In the genomic region with DNA sequence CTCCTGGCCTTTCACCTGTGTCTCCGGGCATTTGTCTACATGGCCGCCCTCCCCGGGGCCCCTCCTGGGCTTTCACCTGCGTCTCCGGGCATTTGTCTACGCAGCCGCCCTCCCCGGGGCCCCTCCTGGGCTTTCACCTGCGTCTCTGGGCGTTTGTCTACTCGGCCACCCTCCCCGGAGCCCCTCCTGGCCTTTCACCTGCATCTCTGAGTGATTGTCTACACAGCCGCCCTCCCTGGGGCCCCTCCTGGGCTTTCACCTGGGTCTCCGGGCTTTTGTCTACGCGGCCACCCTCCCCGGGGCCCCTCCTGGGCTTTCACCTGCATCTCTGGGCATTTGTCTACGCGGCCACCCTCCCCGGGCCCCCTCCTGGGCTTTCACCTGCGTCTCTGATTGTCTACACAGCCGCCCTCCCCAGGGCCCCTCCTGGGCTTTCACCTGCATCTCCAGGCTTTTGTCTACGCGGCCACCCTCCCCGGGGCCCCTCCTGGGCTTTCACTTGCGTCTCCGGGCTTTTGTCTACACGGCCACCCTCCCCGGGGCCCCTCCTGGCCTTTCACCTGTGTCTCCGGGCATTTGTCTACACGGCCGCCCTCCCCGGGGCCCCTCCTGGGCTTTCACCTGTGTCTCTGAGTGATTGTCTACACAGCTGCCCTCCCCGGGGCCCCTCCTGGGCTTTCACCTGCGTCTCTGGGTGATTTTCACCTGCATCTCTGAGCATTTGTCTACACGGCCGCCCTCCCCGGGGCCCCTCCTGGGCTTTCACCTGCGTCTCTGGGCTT, we compare ENCODE assay signal across 1 cellular context.
TF ChIP-seq lines count a peak whose summit lies in the region.

No MANE protein-coding gene starts in this region.

TF ChIP-seq in A549, 52 proteins besides CTCF, POLR2A, EP300 and RAD21 (continued from another document):
- no peak for TF ChIP-seq NFE2L2 (conservative IDR thresholded peaks at IDR 0.05; ENCODE audit: low read length)
